Comparison of ENCODE assay signal across 21 cellular contexts in genomic region chr2:16684676-16685339, GRCh38. TPM values are rescaled to one million over a fixed set of nuclear protein-coding genes. Genes with fewer than 3 reads are reported as not detected.
DNase-seq lines count a peak whose midpoint lies in the region; ATAC-seq lines count a peak whose summit lies in the region.
"Had no signal": no experiment of that assay in that cellular context is flagged by ENCODE, and none has a peak within 500 bp of the region (broad histone marks: within the 10 kb centered on the region; RNA-seq: fewer than 3 reads in every experiment).

No MANE protein-coding gene starts in this region.

- H3K4me1 Mint-ChIP-seq in memory B cell: peaks cover 19% of the 10 kb centered on the region
- H3K4me1 Mint-ChIP-seq: CD4-positive, alpha-beta memory T cell had no signal

- H3K9me3 Mint-ChIP-seq in memory B cell: no peaks in the 10 kb centered on the region

- no peak overlapping the region for H3K4me3 Mint-ChIP-seq in memory B cell
- H3K4me3 Mint-ChIP-seq: CD4-positive, alpha-beta memory T cell had no signal

- no peak overlapping the region for H4K8ac ChIP-seq in trophoblast cell (ENCODE audit: low read depth, low read length)

- H3K4me2 ChIP-seq in trophoblast cell (ENCODE audit: low read length): no peak overlapping the region
- H3K4me2 ChIP-seq: A549 had no signal

- H2BK12ac ChIP-seq in trophoblast cell (ENCODE audit: low read length): no peak overlapping the region

- H3K79me2 ChIP-seq in trophoblast cell (ENCODE audit: control insufficient read depth, insufficient read depth, low read length, poor library complexity): no peaks in the 10 kb centered on the region

- no peak overlapping the region for H3K23ac ChIP-seq in trophoblast cell (ENCODE audit: low read length)

- no peak overlapping the region for H4K12ac ChIP-seq in trophoblast cell (ENCODE audit: low read depth, low read length)

- ATAC-seq in memory B cell (ENCODE audit: low read depth): no peak
- ATAC-seq: A549 had no signal

- peak overlapping the region; percentile 100 for H3K27ac ChIP-seq in SK-N-MC
- H3K27ac ChIP-seq in trophoblast cell (ENCODE audit: low read depth, low read length): peak overlapping the region; percentile 84
- peak overlapping the region; percentile 17 for H3K27ac ChIP-seq in temporal lobe (ENCODE audit: low read depth, low read length)
- H3K27ac ChIP-seq: A549, GM23248 had no signal

- H3K36me3 ChIP-seq in SK-N-MC (ENCODE audit: insufficient read depth, low read length) (peaks cover 6% of the 10 kb centered on the region; the same call in 1 of the 2 replicates), trophoblast cell (ENCODE audit: control insufficient read depth in 1 of 2, insufficient read depth in 2 of 2, low read length in 2 of 2) (no peaks in the 10 kb centered on the region)

- no peak overlapping the region for H3K4ac ChIP-seq in trophoblast cell (ENCODE audit: low read depth, low read length)

- H3K27me3 Mint-ChIP-seq in memory B cell: no peaks in the 10 kb centered on the region

- H3K14ac ChIP-seq in trophoblast cell (ENCODE audit: low read length): peak overlapping the region; percentile 55

- H3K9me3 ChIP-seq in SK-N-MC (ENCODE audit: low read depth, low read length): no peaks in the 10 kb centered on the region
- H3K9me3 ChIP-seq in trophoblast cell (ENCODE audit: insufficient read depth, low read depth, low read length): no peaks in the 10 kb centered on the region
- H3K9me3 ChIP-seq: A549 had no signal

- H2AK5ac ChIP-seq in trophoblast cell (ENCODE audit: low read length): no peak overlapping the region

- no peaks in the 10 kb centered on the region for H3K27me3 ChIP-seq in trophoblast cell (ENCODE audit: insufficient read depth, low read length)

- WGBS in trophoblast cell (ENCODE audit: extremely low coverage, insufficient coverage, insufficient read length): no CpG with 5 or more reads among the region's 7 CpGs

- H2BK5ac ChIP-seq in trophoblast cell (ENCODE audit: low read depth, low read length, poor library complexity): peak overlapping the region; percentile 64

- peak overlapping the region; percentile 6 for H3K27ac Mint-ChIP-seq in memory B cell
- H3K27ac Mint-ChIP-seq: CD4-positive, alpha-beta memory T cell had no signal

- H3K9ac ChIP-seq in SK-N-MC (ENCODE audit: insufficient read length) (peak overlapping the region; percentile 33), trophoblast cell (ENCODE audit: low read length) (no peak overlapping the region)
- H3K9ac ChIP-seq: GM23248 had no signal

- H3K79me1 ChIP-seq in trophoblast cell (ENCODE audit: low read length): peaks cover 7% of the 10 kb centered on the region

- H3K4me3 ChIP-seq in SK-N-MC (peak overlapping the region; percentile 6; the same call in 1 of the 2 replicates), trophoblast cell (ENCODE audit: low read depth, low read length) (no peak overlapping the region)
- H3K4me3 ChIP-seq: A549, GM23248 had no signal

- H3K18ac ChIP-seq in trophoblast cell (ENCODE audit: low read length): no peak overlapping the region

- no peak for DNase-seq in SK-N-MC (ENCODE audit: low read depth, low spot score)
- no peak for DNase-seq in memory B cell (ENCODE audit: low spot score in 2 of 2)
- DNase-seq in trophoblast cell: peak; percentile 77 to 87
- no peak for DNase-seq in NCI-H524 treated with DMSO at 0.1 percent for 48 hours (lab: John Stamatoyannopoulos, UW)
- DNase-seq in hippocampal formation (lab: John Stamatoyannopoulos, UW): no peak
- no peak for DNase-seq in activated T-cell treated with anti-CD3 and anti-CD28 coated beads for 4 hours
- DNase-seq in GF-D8 (lab: John Stamatoyannopoulos, UW): no peak
- DNase-seq: 8988T; C1 segment of cervical spinal cord; Calu3; CD4-positive, alpha-beta memory T cell; COR-L47; DMS53; DMS79 treated with DMSO at 0.1 percent for 48 hours; GM23248; H7; HCEC 1CT had no signal

- H4K91ac ChIP-seq in trophoblast cell (ENCODE audit: low read depth, low read length): peak overlapping the region; percentile 74

- peaks cover 6 to 18% of the 10 kb centered on the region in 2 experiments for H3K4me1 ChIP-seq in trophoblast cell (ENCODE audit: control insufficient read depth in 1 of 2, insufficient read depth in 2 of 2, low read length in 2 of 2)
- H3K4me1 ChIP-seq: A549 had no signal

- H3K36me3 Mint-ChIP-seq in memory B cell: no peaks in the 10 kb centered on the region
- H3K36me3 Mint-ChIP-seq: CD4-positive, alpha-beta memory T cell had no signal

- H2BK120ac ChIP-seq in trophoblast cell (ENCODE audit: insufficient read depth, low read length, poor library complexity): peak overlapping the region; percentile 94

- no peak overlapping the region for H2AFZ ChIP-seq in trophoblast cell (ENCODE audit: insufficient read depth, low read length, poor library complexity)
- H2AFZ ChIP-seq: GM23248 had no signal

RNA-seq across cellular contexts. Expression of gene CYRIA, which starts 19.2 kb away (rescaled TPM):
- polyA plus RNA-seq in trophoblast cell (2013): 98.2 and 109 TPM in 2 replicates
- 189 TPM for total RNA-seq in temporal lobe
- total RNA-seq: G401, GM23248 had no signal
- polyA plus RNA-seq: BJ, GM23248 had no signal

Comparison
In these comparisons a context has a peak if more than half of its experiments do, and no peak if none do; other contexts are left out.
1. DNase-seq: peak in trophoblast cell (2 of 2); none in SK-N-MC (single experiment), memory B cell (0 of 2), NCI-H524 treated with DMSO at 0.1 percent for 48 hours (single experiment), hippocampal formation (0 of 2), activated T-cell treated with anti-CD3 and anti-CD28 coated beads for 4 hours (single experiment) and GF-D8 (single experiment).
2. H3K27ac ChIP-seq: peak in every context shown above with its lines; median percentile 100 in SK-N-MC; 84 in trophoblast cell; 17 in temporal lobe.